ENCODE assay signal across 19 cellular contexts in the genomic region with DNA sequence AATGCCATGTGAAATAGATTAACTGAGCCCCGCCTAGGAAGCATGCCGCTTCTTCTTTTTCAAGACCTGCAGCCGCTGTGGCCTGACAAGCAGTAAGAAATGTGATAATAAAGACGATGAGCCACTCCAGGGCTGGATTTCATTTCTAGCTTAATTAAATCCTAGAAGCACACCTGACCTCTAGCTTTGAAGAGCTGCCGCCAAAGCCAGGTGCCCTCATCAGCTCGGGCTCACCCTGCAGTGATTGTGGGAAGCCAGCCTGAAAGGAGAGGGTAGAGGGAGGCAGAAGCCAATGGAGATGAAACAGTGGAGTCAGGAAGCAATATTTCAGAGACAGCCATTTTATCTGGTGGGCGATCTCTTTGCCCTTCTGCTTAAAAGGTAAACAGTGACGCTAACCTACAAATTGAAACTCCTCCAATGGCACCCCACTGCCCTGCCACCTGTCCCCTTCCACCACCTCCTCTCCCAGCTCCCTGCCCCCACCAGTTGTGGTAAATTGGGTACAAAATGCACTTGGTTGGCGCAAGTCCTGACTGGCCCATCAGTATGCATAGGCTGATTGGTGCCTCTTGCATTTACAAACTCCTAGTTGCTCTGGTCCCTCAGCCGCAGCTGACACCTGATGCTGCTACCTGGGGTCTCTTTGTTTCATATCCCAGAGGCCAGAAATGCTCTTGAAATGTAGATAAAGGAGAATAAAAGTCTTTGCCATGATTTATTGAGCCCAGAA.
A peak's percentile ranks its signal among the peaks of the same experiment; 100 is the strongest.
DNase-seq lines count a peak whose midpoint lies in the region; ATAC-seq lines count a peak whose summit lies in the region.
"Had no signal": no experiment of that assay in that cellular context is flagged by ENCODE, and none has a peak within 500 bp of the region (broad histone marks: within the 10 kb centered on the region; RNA-seq: fewer than 3 reads in every experiment).

No MANE protein-coding gene starts in this region.

- peaks cover 15% of the 10 kb centered on the region for H3K27me3 Mint-ChIP-seq in activated T-cell treated with anti-CD3 and anti-CD28 coated beads, Interleukin-2, amount 50 U/mL, for 72 hours (ENCODE audit: low read depth)
- H3K27me3 Mint-ChIP-seq: activated T-cell treated with anti-CD3 and anti-CD28 coated beads, Interleukin-2, amount 50 U/mL, for 24 hours had no signal

- no peaks in the 10 kb centered on the region for H3K9me3 Mint-ChIP-seq in activated T-cell treated with anti-CD3 and anti-CD28 coated beads, Interleukin-2, amount 50 U/mL, for 72 hours
- H3K9me3 Mint-ChIP-seq: activated CD4-positive, alpha-beta memory T cell treated with anti-CD3 and anti-CD28 coated beads, Interleukin-2, amount 10 ng/mL, durations not matched to agents 7 days and 5 days; activated naive CD8-positive, alpha-beta T cell treated with anti-CD3 and anti-CD28 coated beads, Interleukin-2, amount 10 ng/mL, durations not matched to agents 7 days and 5 days; activated T-cell treated with anti-CD3 and anti-CD28 coated beads, Interleukin-2, amount 50 U/mL, for 24 hours; natural killer cell treated with Interleukin-12 subunit alpha and Interleukin-12 subunit beta and Interleukin-15 and Interleukin-18, amount 100 ng/mL, for 72 hours had no signal

- DNase-seq in DMS153 treated with DMSO at 0.1 percent for 48 hours (lab: John Stamatoyannopoulos, UW; ENCODE audit: unreplicated experiment): peak; percentile 54
- peak; percentile 88 for DNase-seq in NCI-H146 treated with DMSO at 0.1 percent for 48 hours (lab: John Stamatoyannopoulos, UW; ENCODE audit: unreplicated experiment)
- peak; percentile 49 for DNase-seq in NCI-H510A (lab: John Stamatoyannopoulos, UW)
- DNase-seq in cerebellum (ENCODE audit: low spot score): peak; percentile 73
- no peak for DNase-seq in activated T-cell treated with anti-CD3 and anti-CD28 coated beads, Interleukin-2, amount 50 U/mL, for 72 hours
- no peak for DNase-seq in hepatic stellate cell (ENCODE audit: low spot score)
- DNase-seq: ACHN; activated CD4-positive, alpha-beta memory T cell treated with anti-CD3 and anti-CD28 coated beads, Interleukin-2, amount 10 ng/mL, durations not matched to agents 7 days and 5 days; activated naive CD8-positive, alpha-beta T cell treated with anti-CD3 and anti-CD28 coated beads, Interleukin-2, amount 10 ng/mL, durations not matched to agents 7 days and 5 days; activated T-cell treated with anti-CD3 and anti-CD28 coated beads, Interleukin-2, amount 50 U/mL, for 24 hours; NK-92 treated with Interleukin-12 subunit alpha and Interleukin-12 subunit beta, amount 100 ng/mL, for 24 hours; psoas muscle; RPMI8226 had no signal

- peaks cover under 1% of the 10 kb centered on the region for H3K4me1 Mint-ChIP-seq in activated T-cell treated with anti-CD3 and anti-CD28 coated beads, Interleukin-2, amount 50 U/mL, for 72 hours (ENCODE audit: low read depth)
- H3K4me1 Mint-ChIP-seq: activated CD4-positive, alpha-beta memory T cell treated with anti-CD3 and anti-CD28 coated beads, Interleukin-2, amount 10 ng/mL, durations not matched to agents 7 days and 5 days; activated naive CD8-positive, alpha-beta T cell treated with anti-CD3 and anti-CD28 coated beads, Interleukin-2, amount 10 ng/mL, durations not matched to agents 7 days and 5 days; CD14-positive monocyte had no signal

- H3K4me3 Mint-ChIP-seq in activated T-cell treated with anti-CD3 and anti-CD28 coated beads, Interleukin-2, amount 50 U/mL, for 72 hours: no peak overlapping the region
- H3K4me3 Mint-ChIP-seq: activated CD4-positive, alpha-beta memory T cell treated with anti-CD3 and anti-CD28 coated beads, Interleukin-2, amount 10 ng/mL, durations not matched to agents 7 days and 5 days; activated naive CD8-positive, alpha-beta T cell treated with anti-CD3 and anti-CD28 coated beads, Interleukin-2, amount 10 ng/mL, durations not matched to agents 7 days and 5 days; activated T-cell treated with anti-CD3 and anti-CD28 coated beads, Interleukin-2, amount 50 U/mL, for 24 hours; CD14-positive monocyte; natural killer cell treated with Interleukin-12 subunit alpha and Interleukin-12 subunit beta and Interleukin-15 and Interleukin-18, amount 100 ng/mL, for 72 hours had no signal

- H3K36me3 Mint-ChIP-seq in activated T-cell treated with anti-CD3 and anti-CD28 coated beads, Interleukin-2, amount 50 U/mL, for 72 hours (ENCODE audit: insufficient read depth in 2 of 2): no peaks in the 10 kb centered on the region
- H3K36me3 Mint-ChIP-seq: activated naive CD8-positive, alpha-beta T cell treated with anti-CD3 and anti-CD28 coated beads, Interleukin-2, amount 10 ng/mL, durations not matched to agents 7 days and 5 days; CD14-positive monocyte; natural killer cell treated with Interleukin-12 subunit alpha and Interleukin-12 subunit beta and Interleukin-15 and Interleukin-18, amount 100 ng/mL, for 72 hours had no signal

- H3K27ac Mint-ChIP-seq in activated T-cell treated with anti-CD3 and anti-CD28 coated beads, Interleukin-2, amount 50 U/mL, for 72 hours: no peak overlapping the region
- H3K27ac Mint-ChIP-seq: activated CD4-positive, alpha-beta memory T cell treated with anti-CD3 and anti-CD28 coated beads, Interleukin-2, amount 10 ng/mL, durations not matched to agents 7 days and 5 days; activated naive CD8-positive, alpha-beta T cell treated with anti-CD3 and anti-CD28 coated beads, Interleukin-2, amount 10 ng/mL, durations not matched to agents 7 days and 5 days; activated T-cell treated with anti-CD3 and anti-CD28 coated beads, Interleukin-2, amount 50 U/mL, for 24 hours; natural killer cell treated with Interleukin-12 subunit alpha and Interleukin-12 subunit beta and Interleukin-15 and Interleukin-18, amount 100 ng/mL, for 72 hours had no signal

- ATAC-seq in activated T-cell treated with anti-CD3 and anti-CD28 coated beads, Interleukin-2, amount 50 U/mL, for 72 hours (replicated peaks in 1 of 2): no peak
- no peak for ATAC-seq in HG03139 (IDR thresholded peaks at IDR 0.05; ENCODE audit: unreplicated experiment)
- no peak for ATAC-seq in GM18861 (IDR thresholded peaks at IDR 0.05; ENCODE audit: unreplicated experiment)
- ATAC-seq: esophagus mucosa; K562; natural killer cell treated with Interleukin-12 subunit alpha and Interleukin-12 subunit beta and Interleukin-15 and Interleukin-18, amount 100 ng/mL, for 72 hours; psoas muscle had no signal

Comparison
In these comparisons a context has a peak if more than half of its experiments do, and no peak if none do; other contexts are left out.
1. DNase-seq: peak in DMS153 treated with DMSO at 0.1 percent for 48 hours (single experiment), NCI-H146 treated with DMSO at 0.1 percent for 48 hours (single experiment), NCI-H510A (single experiment) and cerebellum (single experiment); none in activated T-cell treated with anti-CD3 and anti-CD28 coated beads, Interleukin-2, amount 50 U/mL, for 72 hours (0 of 2) and hepatic stellate cell (single experiment).